In the genomic region with DNA sequence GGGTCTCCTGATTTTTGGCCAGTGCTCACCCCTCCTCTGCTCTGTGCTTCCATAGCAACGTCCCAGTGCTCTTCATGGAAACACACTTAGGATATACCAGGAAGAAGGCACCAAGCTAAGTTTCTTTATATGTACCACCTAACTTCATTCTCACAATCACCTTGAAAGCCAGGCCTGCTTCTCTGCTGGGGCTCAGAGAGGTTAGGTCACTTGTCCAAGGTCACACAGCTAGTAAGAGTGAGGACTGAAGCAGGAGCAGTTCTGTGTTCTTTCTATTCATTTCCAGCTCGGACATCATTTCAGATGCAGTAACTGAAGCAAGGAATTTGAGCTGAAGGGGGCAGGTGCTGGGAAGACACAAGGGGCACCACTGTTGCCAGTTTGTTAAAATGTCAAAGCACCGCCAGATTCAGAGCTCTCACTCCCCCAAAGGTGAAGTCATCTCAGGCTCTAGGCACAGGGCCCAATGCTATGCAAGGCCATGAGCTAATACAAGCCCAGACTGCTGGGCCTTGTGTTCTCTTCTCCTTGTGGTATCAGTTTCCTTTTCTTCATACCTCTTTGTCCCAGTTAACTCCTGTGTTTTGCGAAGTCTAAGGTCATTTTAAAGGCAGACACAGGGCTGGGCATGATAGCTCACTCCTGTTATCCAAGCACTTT, we compare ENCODE assay signal across 2 cellular contexts.
TF ChIP-seq lines count a peak whose summit lies in the region.

No MANE protein-coding gene starts in this region.

TF ChIP-seq in IMR-90, 13 proteins besides CTCF, POLR2A, EP300 and RAD21:
- TF ChIP-seq RCOR1 (IDR thresholded peaks at IDR 0.05; ENCODE audit: insufficient replicate concordance, low read length) (no peak), MXI1 (IDR thresholded peaks at IDR 0.05; ENCODE audit: borderline replicate concordance, low read depth, low read length) (no peak), RFX5 (IDR thresholded peaks at IDR 0.05; ENCODE audit: low read depth, low read length) (no peak), NFE2L2 (IDR thresholded peaks at IDR 0.05; ENCODE audit: low read depth, low read length) (no peak), FOS (IDR thresholded peaks at IDR 0.05; ENCODE audit: low read depth, low read length) (no peak), ELK1 (IDR thresholded peaks at IDR 0.05; ENCODE audit: borderline replicate concordance, low read depth, low read length) (no peak), MAZ (IDR thresholded peaks at IDR 0.05; ENCODE audit: borderline replicate concordance, low read depth, low read length) (no peak), BHLHE40 (IDR thresholded peaks at IDR 0.05; ENCODE audit: low read depth, low read length) (no peak)

TF ChIP-seq in endothelial cell of umbilical vein, 7 proteins besides CTCF, POLR2A, EP300 and RAD21:
- TF ChIP-seq EZH2 (IDR thresholded peaks at IDR 0.05; ENCODE audit: borderline replicate concordance, low read depth, low read length, severe bottlenecking), result no peak
- no peak for TF ChIP-seq JUN (IDR thresholded peaks at IDR 0.05; ENCODE audit: borderline replicate concordance, insufficient read depth, insufficient read length, low read depth)
- no peak for TF ChIP-seq FOS (IDR thresholded peaks at IDR 0.05; ENCODE audit: borderline replicate concordance, insufficient read depth, low read length)
